In genomic region chr15:68612533-68612932, GRCh38 we compare ENCODE assay signal across 24 cellular contexts. TPM values are rescaled to one million over a fixed set of nuclear protein-coding genes. Genes with fewer than 3 reads are reported as not detected.
"Had no signal": no experiment of that assay in that cellular context is flagged by ENCODE, and none has a peak within 500 bp of the region (broad histone marks: within the 10 kb centered on the region; RNA-seq: fewer than 3 reads in every experiment).

No MANE protein-coding gene starts in this region.

- H3K27me3 ChIP-seq: ascending aorta, breast epithelium, neutrophil, ovary, right atrium auricular region, testis, vagina had no signal

- H3K27ac Mint-ChIP-seq: activated naive CD4-positive, alpha-beta T cell treated with anti-CD3 and anti-CD28 coated beads, Interleukin-2, amount 50 U/mL, for 72 hours; activated T-cell treated with anti-CD3 and anti-CD28 coated beads, Interleukin-2, amount 50 U/mL, for 24 hours; activated T-helper 17 cell treated with anti-CD3 and anti-CD28 coated beads, Interleukin-2, amount 50 U/mL, for 72 hours; naive thymus-derived CD8-positive, alpha-beta T cell; stimulated activated naive CD8-positive, alpha-beta T cell treated with anti-CD3 and anti-CD28 coated beads, Interleukin-15, Interleukin-2, amounts not matched to agents 100 ng/mL and 50 ng/mL, for 24 hours; WTC11 had no signal

- H3K9me3 Mint-ChIP-seq: activated naive CD4-positive, alpha-beta T cell treated with anti-CD3 and anti-CD28 coated beads, Interleukin-2, amount 50 U/mL, for 72 hours; activated T-cell treated with anti-CD3 and anti-CD28 coated beads, Interleukin-2, amount 50 U/mL, for 24 hours; activated T-helper 17 cell treated with anti-CD3 and anti-CD28 coated beads, Interleukin-2, amount 50 U/mL, for 72 hours; stimulated activated naive CD8-positive, alpha-beta T cell treated with anti-CD3 and anti-CD28 coated beads, Interleukin-15, Interleukin-2, amounts not matched to agents 100 ng/mL and 50 ng/mL, for 24 hours had no signal

- H3K36me3 Mint-ChIP-seq: activated naive CD4-positive, alpha-beta T cell treated with anti-CD3 and anti-CD28 coated beads, Interleukin-2, amount 50 U/mL, for 72 hours; naive thymus-derived CD8-positive, alpha-beta T cell had no signal

- H3K4me3 ChIP-seq: ascending aorta, breast epithelium, lung, ovary, psoas muscle, right atrium auricular region, testis, vagina had no signal

- H3K27ac ChIP-seq: ascending aorta, breast epithelium, neutrophil, ovary, psoas muscle, testis, vagina had no signal

- H3K36me3 ChIP-seq: ascending aorta, breast epithelium, neutrophil, ovary, right atrium auricular region, vagina had no signal

- ATAC-seq: activated naive CD4-positive, alpha-beta T cell treated with anti-CD3 and anti-CD28 coated beads, Interleukin-2, amount 50 U/mL, for 72 hours; activated T-helper 17 cell treated with anti-CD3 and anti-CD28 coated beads, Interleukin-2, amount 50 U/mL, for 72 hours; left lobe of liver; naive thymus-derived CD8-positive, alpha-beta T cell; psoas muscle had no signal

- H3K9me3 ChIP-seq: ascending aorta, breast epithelium, neutrophil, ovary, psoas muscle, right atrium auricular region, testis, vagina had no signal

- H3K4me3 Mint-ChIP-seq: activated T-cell treated with anti-CD3 and anti-CD28 coated beads, Interleukin-2, amount 50 U/mL, for 24 hours; activated T-helper 17 cell treated with anti-CD3 and anti-CD28 coated beads, Interleukin-2, amount 50 U/mL, for 72 hours; naive thymus-derived CD8-positive, alpha-beta T cell; stimulated activated naive CD8-positive, alpha-beta T cell treated with anti-CD3 and anti-CD28 coated beads, Interleukin-15, Interleukin-2, amounts not matched to agents 100 ng/mL and 50 ng/mL, for 24 hours; WTC11 had no signal

- DNase-seq: activated CD4-positive, alpha-beta T cell treated with anti-CD3 and anti-CD28 coated beads, Interleukin-2, amount 50 U/mL, for 4 hours; activated CD8-positive, alpha-beta memory T cell treated with anti-CD3 and anti-CD28 coated beads for 24 hours; activated CD8-positive, alpha-beta memory T cell treated with anti-CD3 and anti-CD28 coated beads, Interleukin-2, amount 50 U/mL, for 4 hours; activated T-cell treated with anti-CD3 and anti-CD28 coated beads, Interleukin-2, amount 50 U/mL, for 24 hours; cerebellar nuclear complex; effector CD4-positive, alpha-beta T cell; kidney; naive thymus-derived CD8-positive, alpha-beta T cell; ovary; psoas muscle; T-helper 9 cell; testis had no signal

RNA-seq across cellular contexts. Expression of gene CORO2B, which starts 33.7 kb away (rescaled TPM):
- total RNA-seq: T-helper 1 cell treated with Interleukin-12 subunit alpha and Interleukin-12 subunit beta and Interleukin-4 antibody, amounts not matched to agents 30 ng/mL and 1 ng/mL, for 36 hours had no signal
- polyA plus RNA-seq: naive thymus-derived CD8-positive, alpha-beta T cell had no signal
